Comparison of ENCODE assay signal across 18 cellular contexts in the genomic region with DNA sequence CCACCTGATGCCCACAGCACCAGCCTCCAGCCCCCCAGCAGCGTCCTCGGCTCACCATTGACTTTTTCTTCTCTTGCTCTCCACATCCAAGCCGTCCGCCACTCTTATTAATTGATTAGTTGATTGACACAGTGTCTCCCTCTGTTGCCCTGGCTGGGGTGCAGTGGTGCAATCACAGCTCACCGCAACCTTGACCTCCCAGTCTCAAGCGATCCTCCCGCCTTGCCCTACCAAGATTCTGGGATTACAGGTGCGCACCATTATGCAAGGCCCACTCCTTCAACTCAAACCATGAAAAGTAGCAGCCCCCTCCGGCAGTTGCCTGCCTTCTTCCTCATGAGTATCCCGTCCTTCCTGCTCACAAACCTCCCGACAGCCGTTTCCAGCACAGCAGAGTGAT. TPM values are rescaled to one million over a fixed set of nuclear protein-coding genes. Genes with fewer than 3 reads are reported as not detected.
A peak's percentile ranks its signal among the peaks of the same experiment; 100 is the strongest.
DNase-seq lines count a peak whose midpoint lies in the region; ATAC-seq and TF ChIP-seq lines count a peak whose summit lies in the region.
"Had no signal": no experiment of that assay in that cellular context is flagged by ENCODE, and none has a peak within 500 bp of the region (broad histone marks: within the 10 kb centered on the region; RNA-seq: fewer than 3 reads in every experiment).

No MANE protein-coding gene starts in this region.

- H3K27ac ChIP-seq in SK-N-SH (ENCODE audit: low read depth in 2 of 2, low read length in 1 of 2), result no peak overlapping the region
- H3K27ac ChIP-seq: BLaER1 treated with 17β-estradiol and CSF1 and Interleukin-3, amounts not matched to agents 10 nM and 100 nM had no signal

- peak; percentile 30 for DNase-seq in activated CD8-positive, alpha-beta memory T cell treated with anti-CD3 and anti-CD28 coated beads, Interleukin-2, amount 50 U/mL, for 48 hours
- no peak for DNase-seq in activated CD8-positive, alpha-beta memory T cell treated with anti-CD3 and anti-CD28 coated beads, Interleukin-2, amount 10 ng/mL, durations not matched to agents 7 days and 5 days
- DNase-seq in osteocyte (ENCODE audit: extremely low spot score, unreplicated experiment), result peak; percentile 72
- DNase-seq in type B pancreatic cell (ENCODE audit: extremely low spot score, unreplicated experiment), result peak; percentile 50
- DNase-seq in SK-N-SH, result no peak
- DNase-seq in COR-L47 (lab: John Stamatoyannopoulos, UW), result no peak
- no peak for DNase-seq in inferior parietal cortex (ENCODE audit: extremely low spot score)
- DNase-seq: 8988T; AML-193; CD4-positive, alpha-beta T cell; DMS153; DMS79 treated with DMSO at 0.1 percent for 48 hours; EL; GOT3; HCEC 1CT; HFFc6 had no signal

- no peaks in the 10 kb centered on the region for H3K79me2 ChIP-seq in SK-N-SH (ENCODE audit: insufficient read depth)

- TF ChIP-seq CTCF in osteocyte (IDR thresholded peaks at IDR 0.05), result no peak
- no peak for TF ChIP-seq CTCF in type B pancreatic cell (conservative IDR thresholded peaks at IDR 0.05)
- no peak for TF ChIP-seq CTCF in SK-N-SH (IDR thresholded peaks at IDR 0.05)

- H3K9ac ChIP-seq in SK-N-SH, result no peak overlapping the region
- H3K9ac ChIP-seq: BLaER1 treated with 17β-estradiol and CSF1 and Interleukin-3, amounts not matched to agents 10 nM and 100 nM had no signal

- no peak overlapping the region for H3K27ac Mint-ChIP-seq in activated CD8-positive, alpha-beta memory T cell treated with anti-CD3 and anti-CD28 coated beads, Interleukin-2, amount 10 ng/mL, durations not matched to agents 7 days and 5 days
- H3K27ac Mint-ChIP-seq in activated T-helper 17 cell treated with anti-CD3 and anti-CD28 coated beads, Interleukin-2, amount 50 U/mL, for 72 hours, result peak overlapping the region; percentile 73
- H3K27ac Mint-ChIP-seq in osteocyte (ENCODE audit: unreplicated experiment), result no peak overlapping the region
- peak overlapping the region; percentile 48 for H3K27ac Mint-ChIP-seq in type B pancreatic cell
- H3K27ac Mint-ChIP-seq: CD4-positive, alpha-beta T cell; HFFc6 had no signal

- H3K4me1 ChIP-seq in SK-N-SH (ENCODE audit: control insufficient read depth in 1 of 2, insufficient read depth in 2 of 2, low read depth in 1 of 2, low read length in 1 of 2), result peaks cover 0 to 3% of the 10 kb centered on the region in 2 experiments; a peak in 1 of 4 replicates

- WGBS in SK-N-SH (ENCODE audit: low lambda C conversion rate), result 82% methylated on average over 12 of the region's 12 CpGs

- no peak for TF ChIP-seq RAD21 in SK-N-SH (IDR thresholded peaks at IDR 0.05; ENCODE audit: low read length)

- no peaks in the 10 kb centered on the region for H3F3A ChIP-seq in SK-N-SH (replicated peaks; ENCODE audit: insufficient read depth)

- no peaks in the 10 kb centered on the region for H3K9me2 ChIP-seq in SK-N-SH

- TF ChIP-seq EP300 in SK-N-SH (IDR thresholded peaks at IDR 0.05; ENCODE audit: borderline replicate concordance in 1 of 2, low read depth in 1 of 2, low read length in 1 of 2), result no peak

- no peak overlapping the region for H3K4me2 ChIP-seq in SK-N-SH
- H3K4me2 ChIP-seq: BLaER1 treated with 17β-estradiol and CSF1 and Interleukin-3, amounts not matched to agents 10 nM and 100 nM had no signal

- no peak overlapping the region for H3K4me3 Mint-ChIP-seq in activated CD8-positive, alpha-beta memory T cell treated with anti-CD3 and anti-CD28 coated beads, Interleukin-2, amount 10 ng/mL, durations not matched to agents 7 days and 5 days
- H3K4me3 Mint-ChIP-seq in activated T-helper 17 cell treated with anti-CD3 and anti-CD28 coated beads, Interleukin-2, amount 50 U/mL, for 72 hours, result no peak overlapping the region
- H3K4me3 Mint-ChIP-seq in osteocyte (ENCODE audit: unreplicated experiment) (no peak overlapping the region), type B pancreatic cell (no peak overlapping the region)
- H3K4me3 Mint-ChIP-seq: CD4-positive, alpha-beta T cell; HFFc6 had no signal

- CTCF ChIA-PET in activated CD8-positive, alpha-beta memory T cell treated with anti-CD3 and anti-CD28 coated beads, Interleukin-2, amount 10 ng/mL, durations not matched to agents 7 days and 5 days (lab: Charles Lee), result no interaction called here
- CTCF ChIA-PET in SK-N-SH (lab: Yijun Ruan, JAX), result no interaction called here

- POLR2A ChIA-PET in SK-N-SH (lab: Yijun Ruan, JAX), result no interaction called here

- H3K27me3 Mint-ChIP-seq in activated CD8-positive, alpha-beta memory T cell treated with anti-CD3 and anti-CD28 coated beads, Interleukin-2, amount 10 ng/mL, durations not matched to agents 7 days and 5 days, result no peaks in the 10 kb centered on the region
- no peaks in the 10 kb centered on the region for H3K27me3 Mint-ChIP-seq in activated T-helper 17 cell treated with anti-CD3 and anti-CD28 coated beads, Interleukin-2, amount 50 U/mL, for 72 hours
- H3K27me3 Mint-ChIP-seq in osteocyte (ENCODE audit: unreplicated experiment) (no peaks in the 10 kb centered on the region), type B pancreatic cell (no peaks in the 10 kb centered on the region)
- H3K27me3 Mint-ChIP-seq: CD4-positive, alpha-beta T cell had no signal

- H3K9me3 Mint-ChIP-seq in activated CD8-positive, alpha-beta memory T cell treated with anti-CD3 and anti-CD28 coated beads, Interleukin-2, amount 10 ng/mL, durations not matched to agents 7 days and 5 days (ENCODE audit: low read depth), result no peaks in the 10 kb centered on the region
- H3K9me3 Mint-ChIP-seq in activated T-helper 17 cell treated with anti-CD3 and anti-CD28 coated beads, Interleukin-2, amount 50 U/mL, for 72 hours, result no peaks in the 10 kb centered on the region
- H3K9me3 Mint-ChIP-seq in osteocyte (ENCODE audit: unreplicated experiment) (no peaks in the 10 kb centered on the region), type B pancreatic cell (no peaks in the 10 kb centered on the region)
- H3K9me3 Mint-ChIP-seq: CD4-positive, alpha-beta T cell; HFFc6 had no signal

- H3K36me3 Mint-ChIP-seq in activated CD8-positive, alpha-beta memory T cell treated with anti-CD3 and anti-CD28 coated beads, Interleukin-2, amount 10 ng/mL, durations not matched to agents 7 days and 5 days, result peaks cover 2% of the 10 kb centered on the region
- H3K36me3 Mint-ChIP-seq in activated T-helper 17 cell treated with anti-CD3 and anti-CD28 coated beads, Interleukin-2, amount 50 U/mL, for 72 hours (ENCODE audit: low read depth), result peaks cover 14% of the 10 kb centered on the region
- H3K36me3 Mint-ChIP-seq in osteocyte (ENCODE audit: unreplicated experiment) (peaks cover 16% of the 10 kb centered on the region), type B pancreatic cell (peaks cover 7% of the 10 kb centered on the region)

- H3K9me3 ChIP-seq in SK-N-SH, result no peaks in the 10 kb centered on the region
- H3K9me3 ChIP-seq: BLaER1 treated with 17β-estradiol and CSF1 and Interleukin-3, amounts not matched to agents 10 nM and 100 nM had no signal

- no peak for ATAC-seq in activated CD8-positive, alpha-beta memory T cell treated with anti-CD3 and anti-CD28 coated beads, Interleukin-2, amount 10 ng/mL, durations not matched to agents 7 days and 5 days
- no peak for ATAC-seq in activated T-helper 17 cell treated with anti-CD3 and anti-CD28 coated beads, Interleukin-2, amount 50 U/mL, for 72 hours (replicated peaks)

- H3K4me1 Mint-ChIP-seq in activated CD8-positive, alpha-beta memory T cell treated with anti-CD3 and anti-CD28 coated beads, Interleukin-2, amount 10 ng/mL, durations not matched to agents 7 days and 5 days, result peaks cover 14% of the 10 kb centered on the region
- H3K4me1 Mint-ChIP-seq in activated T-helper 17 cell treated with anti-CD3 and anti-CD28 coated beads, Interleukin-2, amount 50 U/mL, for 72 hours, result peaks cover 6% of the 10 kb centered on the region
- H3K4me1 Mint-ChIP-seq in osteocyte (ENCODE audit: unreplicated experiment) (peaks cover 19% of the 10 kb centered on the region), type B pancreatic cell (ENCODE audit: unreplicated experiment) (no peaks in the 10 kb centered on the region)

- H3K36me3 ChIP-seq in SK-N-SH (replicated peaks in 1 of 2; ENCODE audit: control insufficient read depth in 1 of 2, insufficient read depth in 2 of 2, low read length in 1 of 2), result no peaks in the 10 kb centered on the region

- peaks cover 15% of the 10 kb centered on the region; the same call in 1 of the 2 replicates for H3K27me3 ChIP-seq in SK-N-SH (ENCODE audit: insufficient read depth)
- H3K27me3 ChIP-seq: BLaER1 treated with 17β-estradiol and CSF1 and Interleukin-3, amounts not matched to agents 10 nM and 100 nM had no signal

- no peaks in the 10 kb centered on the region for H4K20me1 ChIP-seq in SK-N-SH (ENCODE audit: insufficient read depth)

- H2AFZ ChIP-seq in SK-N-SH (ENCODE audit: low read depth), result no peak overlapping the region

- H3K4me3 ChIP-seq in SK-N-SH (ENCODE audit: low read depth in 2 of 2, low read length in 1 of 2), result no peak overlapping the region
- H3K4me3 ChIP-seq: BLaER1 treated with 17β-estradiol and CSF1 and Interleukin-3, amounts not matched to agents 10 nM and 100 nM had no signal

TF ChIP-seq in SK-N-SH, 30 proteins besides CTCF, POLR2A, EP300 and RAD21 (continues in another document):
- TF ChIP-seq FOXJ3 (CRISPR knock-in tag; IDR thresholded peaks at IDR 0.05) (no peak), MXI1 (IDR thresholded peaks at IDR 0.05; ENCODE audit: low read depth, low read length) (no peak), TCF12 (IDR thresholded peaks at IDR 0.05) (no peak), TEAD4 (IDR thresholded peaks at IDR 0.05; ENCODE audit: borderline replicate concordance, insufficient read depth) (no peak)
- TF ChIP-seq, protein P1, sequence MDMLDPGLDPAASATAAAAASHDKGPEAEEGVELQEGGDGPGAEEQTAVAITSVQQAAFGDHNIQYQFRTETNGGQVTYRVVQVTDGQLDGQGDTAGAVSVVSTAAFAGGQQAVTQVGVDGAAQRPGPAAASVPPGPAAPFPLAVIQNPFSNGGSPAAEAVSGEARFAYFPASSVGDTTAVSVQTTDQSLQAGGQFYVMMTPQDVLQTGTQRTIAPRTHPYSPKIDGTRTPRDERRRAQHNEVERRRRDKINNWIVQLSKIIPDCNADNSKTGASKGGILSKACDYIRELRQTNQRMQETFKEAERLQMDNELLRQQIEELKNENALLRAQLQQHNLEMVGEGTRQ (IDR thresholded peaks at IDR 0.05; ENCODE audit: borderline replicate concordance, low read depth, low read length), result no peak

RNA-seq across cellular contexts. Expression of gene TEX29, which starts 0.9 kb away (rescaled TPM):
- under 1 TPM; 0.40 to 0.96 TPM for total RNA-seq in activated CD8-positive, alpha-beta memory T cell treated with anti-CD3 and anti-CD28 coated beads, Interleukin-2, amount 10 ng/mL, durations not matched to agents 7 days and 5 days
- 1 to 10 TPM; 1.7 to 2.2 TPM for total RNA-seq in activated T-helper 17 cell treated with anti-CD3 and anti-CD28 coated beads, Interleukin-2, amount 50 U/mL, for 72 hours
- total RNA-seq in osteocyte, result 1.9 TPM in 1 of 2 replicates, not detected in the other
- 0.62 and 0.92 TPM in 2 replicates for total RNA-seq in type B pancreatic cell (ENCODE audit: low replicate concordance)
- polyA plus RNA-seq in SK-N-SH (2012; rRNA removed), result 0.18 TPM in 1 of 2 replicates, not detected in the other
- not detected in 2 replicates for polyA plus RNA-seq in SK-N-SH (2012; cell fraction: cytosol; rRNA removed)
- 0.12 and 0.20 TPM in 2 replicates for polyA plus RNA-seq in SK-N-SH (2012; cell fraction: nucleus; rRNA removed)

Comparison
In these comparisons a context has a peak if more than half of its experiments do, and no peak if none do; other contexts are left out.
1. DNase-seq: peak in activated CD8-positive, alpha-beta memory T cell treated with anti-CD3 and anti-CD28 coated beads, Interleukin-2, amount 50 U/mL, for 48 hours (single experiment), osteocyte (single experiment) and type B pancreatic cell (single experiment); none in activated CD8-positive, alpha-beta memory T cell treated with anti-CD3 and anti-CD28 coated beads, Interleukin-2, amount 10 ng/mL, durations not matched to agents 7 days and 5 days (single experiment), SK-N-SH (single experiment), COR-L47 (single experiment) and inferior parietal cortex (single experiment).
2. H3K27ac Mint-ChIP-seq: peak in activated T-helper 17 cell treated with anti-CD3 and anti-CD28 coated beads, Interleukin-2, amount 50 U/mL, for 72 hours (single experiment) and type B pancreatic cell (single experiment); none in activated CD8-positive, alpha-beta memory T cell treated with anti-CD3 and anti-CD28 coated beads, Interleukin-2, amount 10 ng/mL, durations not matched to agents 7 days and 5 days (single experiment) and osteocyte (single experiment).